8 cellular contexts compared by ENCODE assay signal in genomic region chr19:39412100-39412866, GRCh38. TPM values are rescaled to one million over a fixed set of nuclear protein-coding genes. Genes with fewer than 3 reads are reported as not detected.
A peak's percentile ranks its signal among the peaks of the same experiment; 100 is the strongest.
DNase-seq lines count a peak whose midpoint lies in the region; ATAC-seq and TF ChIP-seq lines count a peak whose summit lies in the region.

TSS of gene PLEKHG2 (plus strand) at chr19:39412669. CDS start at chr19:39414087, 1,418 bp downstream.

- intact Hi-C loops in CD14-positive monocyte (cut with micrococcal nuclease): loop anchor here (2.0 kb wide), 2 partner anchors 13 to 19 kb away; no protein-coding TSS in a partner anchor

- peak; percentile 79 for TF ChIP-seq CTCF in CD14-positive monocyte (IDR thresholded peaks at IDR 0.05)

- ATAC-seq in GM19351 (IDR thresholded peaks at IDR 0.05; ENCODE audit: unreplicated experiment): peak; percentile 58
- ATAC-seq in HG03521 (IDR thresholded peaks at IDR 0.05; ENCODE audit: unreplicated experiment): peak; percentile 45
- peak; percentile 55 for ATAC-seq in left lobe of liver

- H3K36me3 Mint-ChIP-seq in CD14-positive monocyte: peaks cover 34 to 53% of the 10 kb centered on the region in 2 donors

- peak; percentile 98 for DNase-seq in CD14-positive monocyte (ENCODE audit: low spot score)
- DNase-seq in NCI-H748 (lab: John Stamatoyannopoulos, UW; ENCODE audit: unreplicated experiment): peak; percentile 100
- DNase-seq in activated CD4-positive, alpha-beta T cell treated with anti-CD3 and anti-CD28 coated beads, Interleukin-2, amount 50 U/mL, for 1 hour: peak; percentile 97
- peak; percentile 100 for DNase-seq in dedifferentiated amniotic fluid mesenchymal stem cell (ENCODE audit: extremely low spot score)
- peak; percentile 97 for DNase-seq in left lobe of liver (ENCODE audit: low spot score)
- DNase-seq in stimulated activated CD4-positive, alpha-beta T cell treated with anti-CD3 and anti-CD28 coated beads, Interleukin-2, amount 100 ng/mL, for 4 hours (ENCODE audit: low read depth): peak; percentile 95

- H3K27ac Mint-ChIP-seq in CD14-positive monocyte: peak within 1 kb of the TSS; percentile 96 to 100 (median 98)

- H3K4me3 Mint-ChIP-seq in CD14-positive monocyte: peak within 1 kb of the TSS; percentile 91 to 99

- H3K9me3 Mint-ChIP-seq in CD14-positive monocyte: peaks cover 6 to 22% (median 14%) of the 10 kb centered on the region in 7 donors

- H3K4me1 Mint-ChIP-seq in CD14-positive monocyte: peaks cover 26% of the 10 kb centered on the region

- peaks cover 2 to 36% (median 10%) of the 10 kb centered on the region in 3 donors for H3K27me3 Mint-ChIP-seq in CD14-positive monocyte (ENCODE audit: low read depth in 3 of 3)

RNA-seq across cellular contexts. Expression of gene PLEKHG2, which starts in this region (rescaled TPM):
- 1 to 10 TPM in 1 of 2 donors, under 1 TPM in 1; 0.73 to 1.2 TPM for polyA plus RNA-seq in CD14-positive monocyte
- 3.8 TPM for total RNA-seq in left lobe of liver

Comparison
In these comparisons a context has a peak if more than half of its experiments do, and no peak if none do; other contexts are left out.
1. Peak in every context shown above with its lines: DNase-seq and ATAC-seq.